Comparison of ENCODE assay signal across 8 cellular contexts in the genomic region with DNA sequence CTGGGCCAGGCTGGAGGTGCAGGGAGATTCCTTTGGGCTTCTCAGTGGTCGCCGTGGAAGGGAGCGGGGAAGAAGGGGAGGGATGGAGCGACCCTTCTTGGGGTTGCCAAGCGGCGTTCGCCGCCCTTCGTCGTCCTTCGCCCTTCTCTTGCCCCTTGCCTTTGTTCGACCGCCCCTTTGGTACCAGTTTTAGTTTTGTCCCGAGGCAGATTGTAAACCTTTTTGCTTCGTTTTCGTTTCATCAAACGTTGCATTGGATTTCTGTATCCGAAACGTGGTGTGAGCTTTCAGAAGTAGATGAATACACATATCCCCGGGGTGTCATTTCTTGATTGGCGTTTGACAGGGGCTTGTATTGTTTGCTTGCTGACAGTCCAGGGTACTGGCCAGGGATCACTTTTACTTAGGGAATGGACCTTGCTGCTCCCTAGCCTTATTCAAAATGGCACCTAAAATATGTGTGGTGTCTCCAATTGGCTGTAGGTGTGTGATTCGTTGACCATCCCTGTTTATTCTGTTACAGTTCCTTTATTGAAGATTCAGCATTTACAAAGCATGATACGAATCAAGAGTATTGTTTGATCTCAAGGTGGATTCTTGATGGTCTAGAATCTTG. TPM values are rescaled to one million over a fixed set of nuclear protein-coding genes. Genes with fewer than 3 reads are reported as not detected.
DNase-seq lines count a peak whose midpoint lies in the region; ATAC-seq and TF ChIP-seq lines count a peak whose summit lies in the region.

No MANE protein-coding gene starts in this region.

- H3K9me3 ChIP-seq in HEK293 (ENCODE audit: control insufficient read depth, insufficient read depth, low read depth, low read length) (no peaks in the 10 kb centered on the region), T-helper 17 cell (ENCODE audit: control insufficient read depth, low read length, poor library complexity, severe bottlenecking) (no peaks in the 10 kb centered on the region), ovary (no peaks in the 10 kb centered on the region)

- TF ChIP-seq EP300 in ovary (IDR thresholded peaks at IDR 0.05), result no peak

- 2 to 3% (median 2%) methylated on average over 23 of the region's 23 CpGs for WGBS in ovary, 3 donors

- no peaks in the 10 kb centered on the region for H3K9me3 Mint-ChIP-seq in Calu3 (ENCODE audit: low read depth, unreplicated experiment)

- H3K4me3 Mint-ChIP-seq in Calu3 (ENCODE audit: low read depth, unreplicated experiment) (peak overlapping the region; percentile 78), T-helper 17 cell (peak overlapping the region; percentile 92)

- H3K36me3 ChIP-seq in HEK293 (ENCODE audit: control insufficient read depth in 2 of 2, insufficient read depth in 1 of 2, low read length in 2 of 2) (peaks cover 12 to 21% of the 10 kb centered on the region in 2 experiments), ovary (no peaks in the 10 kb centered on the region)

- H3K36me3 Mint-ChIP-seq in Calu3 (ENCODE audit: insufficient read depth, unreplicated experiment) (peaks cover 42% of the 10 kb centered on the region), T-helper 17 cell (ENCODE audit: low read depth) (no peaks in the 10 kb centered on the region)

- TF ChIP-seq CTCF in Calu3 (IDR thresholded peaks at IDR 0.05; ENCODE audit: unreplicated experiment) (no peak), HEK293 (tag by site-specific recombination; IDR thresholded peaks at IDR 0.05) (no peak), fibroblast of mammary gland (conservative IDR thresholded peaks at IDR 0.05; ENCODE audit: control insufficient read depth, insufficient read depth, low read depth, low read length) (no peak), ovary (IDR thresholded peaks at IDR 0.05) (no peak), omental fat pad (IDR thresholded peaks at IDR 0.05) (no peak)

- H3K27ac Mint-ChIP-seq in Calu3 (ENCODE audit: unreplicated experiment) (peak overlapping the region; percentile 76), T-helper 17 cell (peak overlapping the region; percentile 57)

- POLR2A ChIA-PET in HEK293 (lab: Yijun Ruan, JAX), result interaction anchor here (1.6 kb wide), 1 partner anchor 109 kb away, joined by 9 read pairs; the partner anchor contains the start of gene THOC1

- TF ChIP-seq POLR2A in ovary (IDR thresholded peaks at IDR 0.05), result no peak

- H3K27ac ChIP-seq in HEK293 (ENCODE audit: extremely low read depth, low read depth, low read length) (peak overlapping the region; percentile 77), ovary (peak overlapping the region; percentile 85 to 87)

- DNase-seq in Calu3 (no peak), T-helper 17 cell (no peak), fibroblast of mammary gland (ENCODE audit: low read depth) (no peak), ovary (no peak), omental fat pad (ENCODE audit: low spot score) (no peak)

- H3K4me1 Mint-ChIP-seq in Calu3 (ENCODE audit: low read depth, unreplicated experiment), result peaks cover 9% of the 10 kb centered on the region
- peaks cover 21% of the 10 kb centered on the region for H3K4me1 Mint-ChIP-seq in T-helper 17 cell

- H3K4me3 ChIP-seq in HEK293 (ENCODE audit: low read depth, low read length), result peak overlapping the region; percentile 84
- peak overlapping the region; percentile 94 for H3K4me3 ChIP-seq in fibroblast of mammary gland (ENCODE audit: control insufficient read depth, low read depth, low read length)
- peak overlapping the region; percentile 91 for H3K4me3 ChIP-seq in ovary

- CTCF ChIA-PET in Calu3 (lab: Charles Lee), result interaction anchor here (0.5 kb wide), 1 partner anchor 106 kb away, joined by 3 read pairs; no protein-coding TSS in a partner anchor
- CTCF ChIA-PET in HEK293 (lab: Yijun Ruan, JAX), result no interaction called here

- intact Hi-C loops in Calu3 (cut with micrococcal nuclease; ENCODE audit: unreplicated experiment) (no loop called here), ovary (cut with DNase I) (no loop called here)

- H3K27me3 Mint-ChIP-seq in Calu3 (ENCODE audit: unreplicated experiment) (no peaks in the 10 kb centered on the region), T-helper 17 cell (no peaks in the 10 kb centered on the region)

- peaks cover 9% of the 10 kb centered on the region for H3K4me1 ChIP-seq in HEK293 (ENCODE audit: control insufficient read depth, insufficient read depth, low read length)
- H3K4me1 ChIP-seq in ovary (ENCODE audit: insufficient read depth), result peaks cover 6% of the 10 kb centered on the region

- no peaks in the 10 kb centered on the region for H3K27me3 ChIP-seq in ovary

- ATAC-seq in T-helper 17 cell, result no peak
- ATAC-seq in omental fat pad (ENCODE audit: low FRiP score), result no peak
- no peak for ATAC-seq in HG03469 (IDR thresholded peaks at IDR 0.05; ENCODE audit: unreplicated experiment)
- ATAC-seq in HG03159 (IDR thresholded peaks at IDR 0.05; ENCODE audit: unreplicated experiment), result no peak

- TSS peak; percentile 49 for BruUV-seq in Calu3 (replicated peaks; lab: Mats Ljungman, UMichigan)

TF ChIP-seq in HEK293, 187 proteins besides CTCF, POLR2A, EP300 and RAD21:
- TF ChIP-seq ZNF335 (tag by site-specific recombination; conservative IDR thresholded peaks at IDR 0.05) (peak; percentile 5; the same call in 1 of the 2 replicates), ZNF837 (tag by site-specific recombination; IDR thresholded peaks at IDR 0.05) (no peak), ZNF341 (tag by site-specific recombination; IDR thresholded peaks at IDR 0.05; ENCODE audit: low read depth) (no peak), KLF9 (tag by site-specific recombination; IDR thresholded peaks at IDR 0.05; ENCODE audit: low read depth) (0 out of 2 replicates have a peak, but pooled peaks have one; percentile 55), ZBTB48 (tag by site-specific recombination; IDR thresholded peaks at IDR 0.05) (peak; percentile 99), ZNF155 (tag by site-specific recombination; IDR thresholded peaks at IDR 0.05) (no peak)
TF ChIP-seq in HEK293: peak in this region for 3.

RNA-seq across cellular contexts. Expression of gene USP14, which starts 0.8 kb away (rescaled TPM):
- total RNA-seq in Calu3 (2022) (73.2 and 74.4 TPM in 2 replicates), T-helper 17 cell (10 to 100 TPM; 43.3 to 44.7 TPM), ovary (10 to 100 TPM; 20.1 to 47.4 (median 40.1) TPM), omental fat pad (10 to 100 TPM; 31.4 to 57.5 (median 39.5) TPM)
- 10 to 100 TPM; 14.4 to 52.1 TPM for polyA plus RNA-seq in ovary
